In the genomic region with DNA sequence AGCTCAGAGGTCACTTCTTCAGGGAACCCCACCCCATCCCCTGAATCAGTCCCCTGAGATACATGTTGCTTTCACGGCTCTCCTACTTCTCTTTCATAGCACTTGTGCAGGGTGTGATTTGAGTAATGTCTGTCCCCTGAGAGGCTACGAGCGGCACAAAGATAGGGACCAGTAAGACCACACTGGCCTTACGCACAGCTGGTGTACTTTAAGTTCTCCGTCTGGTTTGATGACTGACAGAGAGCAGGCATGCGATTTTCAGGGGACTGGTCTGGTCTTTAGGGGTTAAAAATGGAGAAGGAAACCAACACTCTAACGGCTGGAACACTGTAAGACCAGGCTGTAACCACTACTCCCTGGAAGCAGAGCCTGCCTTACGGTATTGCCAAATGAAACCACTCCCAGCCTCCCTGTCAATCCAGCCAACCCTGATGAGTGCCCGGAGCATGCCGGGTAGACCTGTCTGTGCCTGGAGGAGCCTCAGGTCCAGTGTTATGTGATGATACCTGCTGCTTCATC, we compare ENCODE assay signal across 12 cellular contexts. TPM values are rescaled to one million over a fixed set of nuclear protein-coding genes. Genes with fewer than 3 reads are reported as not detected.
DNase-seq lines count a peak whose midpoint lies in the region; ATAC-seq, FAIRE-seq and TF ChIP-seq lines count a peak whose summit lies in the region.
"Had no signal": no experiment of that assay in that cellular context is flagged by ENCODE, and none has a peak within 500 bp of the region (broad histone marks: within the 10 kb centered on the region; RNA-seq: fewer than 3 reads in every experiment).

No MANE protein-coding gene starts in this region.

- H3K4me1 Mint-ChIP-seq in stimulated activated naive CD8-positive, alpha-beta T cell treated with anti-CD3 and anti-CD28 coated beads, Interleukin-15, Interleukin-2, amounts not matched to agents 100 ng/mL and 50 ng/mL, for 24 hours (ENCODE audit: low read depth) = peaks cover 76% of the 10 kb centered on the region

- peak overlapping the region; percentile 47 for H3K4me3 Mint-ChIP-seq in stimulated activated naive CD8-positive, alpha-beta T cell treated with anti-CD3 and anti-CD28 coated beads, Interleukin-15, Interleukin-2, amounts not matched to agents 100 ng/mL and 50 ng/mL, for 24 hours

- H3K9me3 ChIP-seq in breast epithelium = no peaks in the 10 kb centered on the region
- no peaks in the 10 kb centered on the region for H3K9me3 ChIP-seq in A673 (ENCODE audit: low read depth, low read length, poor library complexity, severe bottlenecking)

- H3K4me3 ChIP-seq in breast epithelium (no peak overlapping the region), A673 (ENCODE audit: low read depth, low read length, poor library complexity, severe bottlenecking) (no peak overlapping the region)

- CTCF ChIA-PET in A673 (lab: Charles Lee) = interaction anchor here (2.1 kb wide), 1 partner anchor 10 kb away, joined by 5 read pairs; no protein-coding TSS in a partner anchor

- TF ChIP-seq POLR2A in breast epithelium (IDR thresholded peaks at IDR 0.05) = no peak

- intact Hi-C loops in breast epithelium (cut with DNase I; ENCODE audit: low total_unique reads) = no loop called here
- intact Hi-C loops in A673 (cut with micrococcal nuclease; ENCODE audit: unreplicated experiment) = no loop called here

- ATAC-seq in stimulated activated naive CD8-positive, alpha-beta T cell treated with anti-CD3 and anti-CD28 coated beads, Interleukin-15, Interleukin-2, amounts not matched to agents 100 U/mL and 50 U/mL, for 24 hours = no peak
- ATAC-seq in HG03175 (IDR thresholded peaks at IDR 0.05; ENCODE audit: unreplicated experiment) = peak; percentile 45

- peak overlapping the region; percentile 85 for H3K27ac Mint-ChIP-seq in stimulated activated naive CD8-positive, alpha-beta T cell treated with anti-CD3 and anti-CD28 coated beads, Interleukin-15, Interleukin-2, amounts not matched to agents 100 ng/mL and 50 ng/mL, for 24 hours

- no peaks in the 10 kb centered on the region for H3K36me3 ChIP-seq in breast epithelium
- peaks cover 14% of the 10 kb centered on the region for H3K36me3 ChIP-seq in A673 (ENCODE audit: insufficient read depth, low read length, poor library complexity, severe bottlenecking)

- TF ChIP-seq CTCF in breast epithelium (IDR thresholded peaks at IDR 0.05) (no peak), A673 (conservative IDR thresholded peaks at IDR 0.05; ENCODE audit: low read depth, low read length) (no peak)

- DNase-seq in stimulated activated naive CD8-positive, alpha-beta T cell treated with anti-CD3 and anti-CD28 coated beads, Interleukin-15, Interleukin-2, amounts not matched to agents 100 U/mL and 50 U/mL, for 24 hours = no peak
- DNase-seq in breast epithelium (ENCODE audit: low spot score in 2 of 2) (no peak), HK-2 (ENCODE audit: unreplicated experiment) (no peak), A673 (ENCODE audit: low spot score) (no peak), urothelium cell line (ENCODE audit: low spot score) (no peak), Ammon's horn (ENCODE audit: low spot score) (no peak)
- DNase-seq: activated CD4-positive, alpha-beta T cell treated with anti-CD3 and anti-CD28 coated beads for 1 hour; GOT3; left cardiac atrium had no signal

- H3K9me3 Mint-ChIP-seq in stimulated activated naive CD8-positive, alpha-beta T cell treated with anti-CD3 and anti-CD28 coated beads, Interleukin-15, Interleukin-2, amounts not matched to agents 100 ng/mL and 50 ng/mL, for 24 hours = no peaks in the 10 kb centered on the region

- no peak for FAIRE-seq in urothelium cell line (lab: Jason Lieb, UNC)

- H3K27ac ChIP-seq in breast epithelium (peak overlapping the region; percentile 34 to 68), A673 (ENCODE audit: low read depth, low read length, poor library complexity, severe bottlenecking) (no peak overlapping the region)
- H3K27ac ChIP-seq: C4-2B had no signal

- H3K4me1 ChIP-seq in breast epithelium (peaks cover 8 to 22% of the 10 kb centered on the region in 2 donors), A673 (ENCODE audit: insufficient read depth, low read length, poor library complexity, severe bottlenecking) (no peaks in the 10 kb centered on the region)

- no peaks in the 10 kb centered on the region for H3K27me3 Mint-ChIP-seq in stimulated activated naive CD8-positive, alpha-beta T cell treated with anti-CD3 and anti-CD28 coated beads, Interleukin-15, Interleukin-2, amounts not matched to agents 100 ng/mL and 50 ng/mL, for 24 hours

- no peaks in the 10 kb centered on the region for H3K27me3 ChIP-seq in breast epithelium
- H3K27me3 ChIP-seq in A673 (replicated peaks; ENCODE audit: insufficient read depth, low read depth, low read length, poor library complexity) = no peaks in the 10 kb centered on the region

- BruUV-seq in A673 (replicated peaks; lab: Mats Ljungman, UMichigan) = no TSS peak

- POLR2A ChIA-PET in A673 (lab: Charles Lee; ENCODE audit: low non-redundant PET) = no interaction called here

- peaks cover 30% of the 10 kb centered on the region for H3K36me3 Mint-ChIP-seq in stimulated activated naive CD8-positive, alpha-beta T cell treated with anti-CD3 and anti-CD28 coated beads, Interleukin-15, Interleukin-2, amounts not matched to agents 100 ng/mL and 50 ng/mL, for 24 hours (ENCODE audit: low read depth)

RNA-seq across cellular contexts. Expression of a gene that starts 47.1 kb away (rescaled TPM):
- total RNA-seq in breast epithelium = 10 to 100 TPM; 41.0 to 63.3 (median 50.8) TPM
- 35.3 and 38.5 TPM in 2 replicates for total RNA-seq in A673 (2021)

RNA-seq across cellular contexts. Expression of a gene that starts 51.0 kb away (rescaled TPM):
- total RNA-seq in breast epithelium (under 1 TPM; 0.15 to 0.66 (median 0.16) TPM), A673 (2021) (not detected in 2 replicates)
